In genomic region chr2:34031097-34031496, GRCh38 we compare ENCODE assay signal across 21 cellular contexts.
DNase-seq lines count a peak whose midpoint lies in the region; TF ChIP-seq lines count a peak whose summit lies in the region.
"Had no signal": no experiment of that assay in that cellular context is flagged by ENCODE, and none has a peak within 500 bp of the region (broad histone marks: within the 10 kb centered on the region; RNA-seq: fewer than 3 reads in every experiment).

No MANE protein-coding gene starts in this region.

- intact Hi-C loops in posterior vena cava (cut with DNase I): no loop called here

- DNase-seq in NCI-H526 (lab: John Stamatoyannopoulos, UW): peak; percentile 11 to 53
- DNase-seq in NCI-H526 treated with DMSO at 0.1 percent for 48 hours (lab: John Stamatoyannopoulos, UW): no peak
- DNase-seq in dedifferentiated amniotic fluid mesenchymal stem cell (ENCODE audit: extremely low spot score): peak; percentile 51
- peak; percentile 84 for DNase-seq in islet precursor cell
- peak; percentile 20 for DNase-seq in retinal pigment epithelial cell (ENCODE audit: low read depth)
- DNase-seq in cortex of kidney (lab: John Stamatoyannopoulos, UW): no peak
- no peak for DNase-seq in NCI-H1092 (lab: John Stamatoyannopoulos, UW)
- DNase-seq in posterior vena cava (ENCODE audit: low spot score): no peak
- DNase-seq: activated CD4-positive, alpha-beta memory T cell treated with anti-CD3 and anti-CD28 coated beads, Interleukin-2, amount 10 ng/mL, durations not matched to agents 7 days and 5 days; activated CD8-positive, alpha-beta memory T cell treated with anti-CD3 and anti-CD28 coated beads, Interleukin-2, amount 50 U/mL, for 4 hours; activated naive CD4-positive, alpha-beta T cell treated with Interleukin-2 at 50 U/mL for 16 hours; C1 segment of cervical spinal cord; DMS79; naive B cell; NCI-H1105; NCI-H187; NCI-H446 treated with DMSO at 0.1 percent for 48 hours; nucleus accumbens; stimulated activated naive CD4-positive, alpha-beta T cell treated with Interleukin-2 at 50 U/mL for 16 hours had no signal

- no peak for TF ChIP-seq CTCF in retinal pigment epithelial cell (conservative IDR thresholded peaks at IDR 0.05; ENCODE audit: low read depth, low read length)

- H3K4me3 ChIP-seq in retinal pigment epithelial cell (ENCODE audit: low read length): no peak overlapping the region
- H3K4me3 ChIP-seq: smooth muscle cell, suprapubic skin had no signal

Comparison
In these comparisons a context has a peak if more than half of its experiments do, and no peak if none do; other contexts are left out.
1. DNase-seq: peak in NCI-H526 (2 of 2), dedifferentiated amniotic fluid mesenchymal stem cell (single experiment), islet precursor cell (single experiment) and retinal pigment epithelial cell (single experiment); none in NCI-H526 treated with DMSO at 0.1 percent for 48 hours (single experiment), cortex of kidney (single experiment), NCI-H1092 (single experiment) and posterior vena cava (single experiment).